Comparison of ENCODE assay signal across 21 cellular contexts in the genomic region with DNA sequence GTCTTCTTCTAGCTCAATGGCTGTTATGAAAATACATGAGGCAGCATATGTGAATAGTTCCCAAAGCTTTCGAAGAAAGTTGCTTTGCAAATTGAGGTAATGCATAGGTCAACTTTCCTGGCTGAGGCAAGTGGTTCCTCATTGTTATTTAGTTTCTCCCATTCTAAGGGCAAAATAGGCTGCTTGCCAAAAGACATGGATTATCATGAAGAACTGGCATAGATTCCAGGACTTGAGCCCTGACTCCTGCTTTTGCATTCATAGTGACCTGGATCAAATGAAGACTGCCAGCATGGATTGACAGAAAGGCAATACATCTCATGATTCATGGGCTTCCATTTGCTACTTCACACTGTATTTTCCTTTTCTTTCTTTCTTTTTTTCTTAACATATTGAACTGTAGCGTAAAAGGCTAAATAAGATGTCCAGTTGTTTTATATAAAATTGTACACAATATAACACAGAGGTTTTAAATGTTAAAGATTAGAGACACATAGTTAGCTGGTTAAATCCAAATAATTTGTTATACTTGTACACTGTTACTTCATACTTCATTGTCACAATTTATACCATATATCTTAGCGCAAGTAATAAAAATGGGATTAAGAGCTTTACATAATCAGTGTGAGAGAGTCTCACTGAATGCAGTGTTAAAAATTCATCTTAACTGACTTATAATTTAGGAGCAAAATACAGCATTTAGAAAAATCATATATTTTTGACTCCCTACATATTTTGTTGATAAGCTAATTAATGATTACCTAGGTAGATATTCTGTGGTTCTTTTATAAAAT. TPM values are rescaled to one million over a fixed set of nuclear protein-coding genes. Genes with fewer than 3 reads are reported as not detected.
"Had no signal": no experiment of that assay in that cellular context is flagged by ENCODE, and none has a peak within 500 bp of the region (broad histone marks: within the 10 kb centered on the region; RNA-seq: fewer than 3 reads in every experiment).

No MANE protein-coding gene starts in this region.

- H3K4me1 Mint-ChIP-seq: memory B cell; stimulated activated naive B cell treated with anti-CD40 and anti-IgM and Interleukin-4, amounts not matched to agents 10 μg/mL and 1 μg/mL and 100 μg/mL, for 72 hours had no signal

- H3K27me3 Mint-ChIP-seq: activated naive CD8-positive, alpha-beta T cell; memory B cell; natural killer cell treated with Interleukin-12 subunit alpha and Interleukin-12 subunit beta and Interleukin-15 and Interleukin-18, amount 100 ng/mL, for 72 hours; stimulated activated naive B cell treated with anti-CD40 and anti-IgM and Interleukin-4, amounts not matched to agents 10 μg/mL and 1 μg/mL and 100 μg/mL, for 72 hours had no signal

- DNase-seq: activated CD4-positive, alpha-beta T cell treated with anti-CD3 and anti-CD28 coated beads, Interleukin-2, amount 50 U/mL, for 1 hour; activated CD8-positive, alpha-beta memory T cell treated with anti-CD3 and anti-CD28 coated beads for 24 hours; activated gamma-delta T cell treated with Interleukin-2 at 50 U/mL for 16 hours; amniotic stem cell; body of pancreas; caudate nucleus; hippocampal formation; left ventricle myocardium superior; posterior cingulate gyrus; retina; stimulated activated CD4-positive, alpha-beta T cell treated with anti-CD3 and anti-CD28 coated beads, Interleukin-15, amount 100 ng/mL, for 24 hours; stimulated activated CD4-positive, alpha-beta T cell treated with anti-CD3 and anti-CD28 coated beads, Interleukin-4, amount 100 ng/mL, for 1 hour; stimulated activated naive B cell treated with anti-CD40 and anti-IgM and Interleukin-4, amounts not matched to agents 10 μg/mL and 1 μg/mL and 100 μg/mL, for 72 hours; substantia nigra; uterus had no signal

- H3K27me3 ChIP-seq: body of pancreas, tibial nerve, uterus had no signal

- ATAC-seq: activated CD4-positive, CD25-positive, alpha-beta regulatory T cell treated with anti-CD3 and anti-CD28 coated beads, Interleukin-2, amount 50 U/mL, for 24 hours; body of pancreas; esophagus mucosa; left ventricle myocardium superior; natural killer cell treated with Interleukin-12 subunit alpha and Interleukin-12 subunit beta and Interleukin-15 and Interleukin-18, amount 100 ng/mL, for 72 hours; stimulated activated naive B cell treated with anti-CD40 and anti-IgM and Interleukin-4, amounts not matched to agents 10 μg/mL and 1 μg/mL and 100 μg/mL, for 72 hours had no signal

- H3K27ac ChIP-seq: body of pancreas, tibial nerve, uterus had no signal

- H3K4me3 ChIP-seq: body of pancreas, tibial nerve, uterus had no signal

- H3K9me3 ChIP-seq: body of pancreas, tibial nerve, uterus had no signal

- H3K36me3 ChIP-seq: tibial nerve, uterus had no signal

- H3K4me3 Mint-ChIP-seq: activated naive CD8-positive, alpha-beta T cell; memory B cell; natural killer cell treated with Interleukin-12 subunit alpha and Interleukin-12 subunit beta and Interleukin-15 and Interleukin-18, amount 100 ng/mL, for 72 hours; stimulated activated naive B cell treated with anti-CD40 and anti-IgM and Interleukin-4, amounts not matched to agents 10 μg/mL and 1 μg/mL and 100 μg/mL, for 72 hours had no signal

- H3K27ac Mint-ChIP-seq: activated naive CD8-positive, alpha-beta T cell; memory B cell; natural killer cell treated with Interleukin-12 subunit alpha and Interleukin-12 subunit beta and Interleukin-15 and Interleukin-18, amount 100 ng/mL, for 72 hours; stimulated activated naive B cell treated with anti-CD40 and anti-IgM and Interleukin-4, amounts not matched to agents 10 μg/mL and 1 μg/mL and 100 μg/mL, for 72 hours had no signal

- H3K4me1 ChIP-seq: body of pancreas, tibial nerve, uterus had no signal

- H3K9me3 Mint-ChIP-seq: memory B cell; stimulated activated naive B cell treated with anti-CD40 and anti-IgM and Interleukin-4, amounts not matched to agents 10 μg/mL and 1 μg/mL and 100 μg/mL, for 72 hours had no signal

- H3K36me3 Mint-ChIP-seq: activated naive CD8-positive, alpha-beta T cell; memory B cell; natural killer cell treated with Interleukin-12 subunit alpha and Interleukin-12 subunit beta and Interleukin-15 and Interleukin-18, amount 100 ng/mL, for 72 hours; stimulated activated naive B cell treated with anti-CD40 and anti-IgM and Interleukin-4, amounts not matched to agents 10 μg/mL and 1 μg/mL and 100 μg/mL, for 72 hours had no signal

RNA-seq across cellular contexts. Expression of a gene that starts 35.9 kb away (rescaled TPM):
- total RNA-seq: natural killer cell treated with Interleukin-12 subunit alpha and Interleukin-12 subunit beta and Interleukin-15 and Interleukin-18, amount 100 ng/mL, for 72 hours had no signal
